Comparison of ENCODE assay signal across 8 cellular contexts in genomic region chr1:47710075-47711071, GRCh38.
DNase-seq lines count a peak whose midpoint lies in the region; ATAC-seq and TF ChIP-seq lines count a peak whose summit lies in the region.

No MANE protein-coding gene starts in this region.

- no peaks in the 10 kb centered on the region for H3K79me2 ChIP-seq in PC-3 (ENCODE audit: low read length)

- H3K4me2 ChIP-seq in PC-3 (ENCODE audit: low read length), result peak overlapping the region; percentile 87

- H3K4me3 ChIP-seq in GM12864 (ENCODE audit: low read depth, low read length), result no peak overlapping the region
- peak overlapping the region; percentile 66 for H3K4me3 ChIP-seq in PC-3 (ENCODE audit: low read length)
- H3K4me3 ChIP-seq in fibroblast of the aortic adventitia (ENCODE audit: low read depth, low read length), result no peak overlapping the region

- H3K4me1 ChIP-seq in PC-3 (ENCODE audit: insufficient read depth, low read length), result peaks cover 17% of the 10 kb centered on the region

- H3K9me2 ChIP-seq in PC-3 (replicated peaks; ENCODE audit: low read length), result no peaks in the 10 kb centered on the region

- H2AFZ ChIP-seq in PC-3 (ENCODE audit: low read length), result peak overlapping the region; percentile 80

- peak; percentile 99 for TF ChIP-seq CTCF in GM12864 (IDR thresholded peaks at IDR 0.05; ENCODE audit: low read depth, low read length, missing control alignments)
- TF ChIP-seq CTCF in PC-3 (conservative IDR thresholded peaks at IDR 0.05; ENCODE audit: low read depth, low read length), result peak; percentile 92
- TF ChIP-seq CTCF in fibroblast of the aortic adventitia (IDR thresholded peaks at IDR 0.05; ENCODE audit: insufficient read depth, low read length), result peak; percentile 91
- peak; percentile 85 for TF ChIP-seq CTCF in natural killer cell (IDR thresholded peaks at IDR 0.05)

- POLR2A ChIA-PET in PC-3 (lab: Charles Lee; ENCODE audit: unreplicated experiment), result no interaction called here

- H3K27ac Mint-ChIP-seq in natural killer cell, result no peak overlapping the region

- peaks cover 0 to 10% of the 10 kb centered on the region in 2 donors for H3K4me1 Mint-ChIP-seq in natural killer cell

- H3K4me3 Mint-ChIP-seq in natural killer cell, result peak overlapping the region; percentile 4

- no peak overlapping the region for H3K9ac ChIP-seq in PC-3 (ENCODE audit: low read length)

- CTCF ChIA-PET in PC-3 (lab: Charles Lee), result interaction anchor here (0.8 to 1.1 kb wide), 5 partner anchors 16 to 278 kb away, joined by 3 to 11 read pairs (median 5); partner anchors contain the start of gene FOXD2

- H4K20me1 ChIP-seq in PC-3 (ENCODE audit: low read length), result no peaks in the 10 kb centered on the region

- no peaks in the 10 kb centered on the region for H3K9me3 ChIP-seq in PC-3 (ENCODE audit: low read length)

- peaks cover 84% of the 10 kb centered on the region for H3K27me3 ChIP-seq in PC-3 (ENCODE audit: low read length)

- BruUV-seq in PC-3 (replicated peaks; lab: Mats Ljungman, UMichigan), result no TSS peak

- H3K36me3 ChIP-seq in PC-3 (ENCODE audit: low read depth, low read length), result no peaks in the 10 kb centered on the region

- H3K9me3 Mint-ChIP-seq in natural killer cell, result no peaks in the 10 kb centered on the region

- H3K27me3 Mint-ChIP-seq in natural killer cell (ENCODE audit: low read depth in 2 of 2), result peaks cover 29 to 58% of the 10 kb centered on the region in 2 donors

- peak; percentile 60 for ATAC-seq in HG03159 (IDR thresholded peaks at IDR 0.05; ENCODE audit: unreplicated experiment)
- peak; percentile 89 for ATAC-seq in PC-3
- ATAC-seq in natural killer cell, result peak; percentile 74 to 90 (median 75)
- no peak for ATAC-seq in GM19397 (IDR thresholded peaks at IDR 0.05; ENCODE audit: unreplicated experiment)

- intact Hi-C loops in PC-3 (cut with micrococcal nuclease), result loop anchor here (1.0 kb wide), 2 partner anchors 183 to 273 kb away; no protein-coding TSS in a partner anchor
- intact Hi-C loops in natural killer cell (cut with micrococcal nuclease), result loop anchor here (1.0 to 2.0 kb wide), 3 partner anchors 274 to 517 kb away; no protein-coding TSS in a partner anchor

- DNase-seq in GM12864 (ENCODE audit: low read depth), result no peak
- peak; percentile 77 for DNase-seq in PC-3
- DNase-seq in activated T-helper 9 cell treated with anti-CD3 and anti-CD28 coated beads, Interleukin-2, amount 50 U/mL, for 16 hours (ENCODE audit: low read depth), result peak; percentile 47
- peak; percentile 56 for DNase-seq in fibroblast of the aortic adventitia (ENCODE audit: low read depth)
- peak; percentile 69 for DNase-seq in natural killer cell
- DNase-seq in stimulated activated naive CD4-positive, alpha-beta T cell treated with Interleukin-2 at 50 U/mL for 16 hours (lab: John Stamatoyannopoulos, UW), result peak; percentile 55

- no peak overlapping the region for H3K27ac ChIP-seq in PC-3 (ENCODE audit: low read length)

- no peaks in the 10 kb centered on the region for H3F3A ChIP-seq in PC-3 (ENCODE audit: low read length, unreplicated experiment)

- H3K36me3 Mint-ChIP-seq in natural killer cell, result no peaks in the 10 kb centered on the region
